Comparison of ENCODE assay signal across 8 cellular contexts in genomic region chr20:58906894-58907293, GRCh38. TPM values are rescaled to one million over a fixed set of nuclear protein-coding genes. Genes with fewer than 3 reads are reported as not detected.
DNase-seq lines count a peak whose midpoint lies in the region; ATAC-seq, FAIRE-seq and TF ChIP-seq lines count a peak whose summit lies in the region.

No MANE protein-coding gene starts in this region.

- 36 to 46% (median 37%) methylated on average over 3 of the region's 3 CpGs for whole genome bisulfite sequencing in adrenal gland, 4 donors
- 97% methylated on average over 3 of the region's 3 CpGs for WGBS in HepG2 (ENCODE audit: low lambda C conversion rate)

- H3K4me1 Mint-ChIP-seq in stimulated activated naive CD8-positive, alpha-beta T cell treated with anti-CD3 and anti-CD28 coated beads, Interleukin-15, Interleukin-2, amounts not matched to agents 100 ng/mL and 50 ng/mL, for 24 hours (ENCODE audit: low read depth), result peaks cover 79% of the 10 kb centered on the region

- H3K4me2 ChIP-seq in HepG2 (ENCODE audit: low read depth, low read length), result no peak overlapping the region

- H3K36me3 Mint-ChIP-seq in stimulated activated naive CD8-positive, alpha-beta T cell treated with anti-CD3 and anti-CD28 coated beads, Interleukin-15, Interleukin-2, amounts not matched to agents 100 ng/mL and 50 ng/mL, for 24 hours (ENCODE audit: low read depth), result peaks cover 92% of the 10 kb centered on the region

- H3K27me3 ChIP-seq in adrenal gland, result no peaks in the 10 kb centered on the region
- no peaks in the 10 kb centered on the region for H3K27me3 ChIP-seq in HepG2 (ENCODE audit: control insufficient read depth in 1 of 2, insufficient read depth in 2 of 2, low read length in 2 of 2)

- CTCF ChIA-PET in HepG2 (lab: Yijun Ruan, JAX; ENCODE audit: low intra/inter-chr PET ratio, low total read pairs), result no interaction called here

- no peaks in the 10 kb centered on the region for H3K9me3 Mint-ChIP-seq in stimulated activated naive CD8-positive, alpha-beta T cell treated with anti-CD3 and anti-CD28 coated beads, Interleukin-15, Interleukin-2, amounts not matched to agents 100 ng/mL and 50 ng/mL, for 24 hours

- BruUV-seq in HepG2 (replicated peaks; lab: Mats Ljungman, UMichigan), result no TSS peak

- TF ChIP-seq RAD21 in HepG2 (CRISPR knock-in tag; IDR thresholded peaks at IDR 0.05), result no peak

- TF ChIP-seq EP300 in HepG2 (IDR thresholded peaks at IDR 0.05; ENCODE audit: low read depth in 2 of 2, low read length in 2 of 2) (no peak), HepG2 (CRISPR knock-in tag; IDR thresholded peaks at IDR 0.05; ENCODE audit: borderline replicate concordance) (no peak)

- intact Hi-C loops in adrenal gland (cut with DNase I) (loop anchor here in 1 of 2 donors (10.0 kb wide), 1 partner anchor 118 kb away; no protein-coding TSS in a partner anchor), HepG2 (cut with micrococcal nuclease; ENCODE audit: unreplicated experiment) (no loop called here)

- H3K79me2 ChIP-seq in HepG2 (ENCODE audit: insufficient read depth, low read length), result peaks cover 12% of the 10 kb centered on the region

- no peak for ATAC-seq in stimulated activated naive CD8-positive, alpha-beta T cell treated with anti-CD3 and anti-CD28 coated beads, Interleukin-15, Interleukin-2, amounts not matched to agents 100 U/mL and 50 U/mL, for 24 hours
- no peak for ATAC-seq in HepG2

- TF ChIP-seq CTCF in adrenal gland (IDR thresholded peaks at IDR 0.05) (no peak), HepG2 (CRISPR knock-in tag; IDR thresholded peaks at IDR 0.05) (no peak)

- H3K27ac Mint-ChIP-seq in stimulated activated naive CD8-positive, alpha-beta T cell treated with anti-CD3 and anti-CD28 coated beads, Interleukin-15, Interleukin-2, amounts not matched to agents 100 ng/mL and 50 ng/mL, for 24 hours, result peak overlapping the region; percentile 83

- POLR2A ChIA-PET in HepG2 (lab: Yijun Ruan, JAX), result no interaction called here

- H3K27ac ChIP-seq in adrenal gland, result peak overlapping the region in 4 of 5 donors; percentile 52 to 80 (median 70)
- H3K27ac ChIP-seq in HepG2 (ENCODE audit: extremely low read length, insufficient read depth, low read length), result no peak overlapping the region

- in situ Hi-C loops in HepG2 (cut with HindIII; ENCODE audit: extremely low pct_ligation_motif_present, low pct_unique_long_range_greater_than_20kb), result no loop called here

- no peaks in the 10 kb centered on the region for H3K27me3 Mint-ChIP-seq in stimulated activated naive CD8-positive, alpha-beta T cell treated with anti-CD3 and anti-CD28 coated beads, Interleukin-15, Interleukin-2, amounts not matched to agents 100 ng/mL and 50 ng/mL, for 24 hours

- H3K4me1 ChIP-seq in adrenal gland (replicated peaks in 1 of 2) (peaks cover 27 to 52% of the 10 kb centered on the region in 2 donors), HepG2 (ENCODE audit: insufficient read depth, low read length) (no peaks in the 10 kb centered on the region)

- peak overlapping the region in 1 of 4 donors; percentile 23 for H3K4me3 ChIP-seq in adrenal gland
- H3K4me3 ChIP-seq in HepG2 (replicated peaks in 1 of 3; ENCODE audit: insufficient read depth in 1 of 3, low read depth in 2 of 3, low read length in 3 of 3), result no peak overlapping the region

- no peak overlapping the region for H2AFZ ChIP-seq in HepG2 (ENCODE audit: low read length)

- H3K9ac ChIP-seq in HepG2 (ENCODE audit: insufficient read depth, low read depth, low read length), result no peak overlapping the region

- no peak for FAIRE-seq in HepG2 (lab: Jason Lieb, UNC)

- H3K4me3 Mint-ChIP-seq in stimulated activated naive CD8-positive, alpha-beta T cell treated with anti-CD3 and anti-CD28 coated beads, Interleukin-15, Interleukin-2, amounts not matched to agents 100 ng/mL and 50 ng/mL, for 24 hours, result peak overlapping the region; percentile 68

- H3K36me3 ChIP-seq in adrenal gland (replicated peaks in 1 of 2) (peaks cover 0 to 81% of the 10 kb centered on the region in 2 donors), HepG2 (replicated peaks in 1 of 2; ENCODE audit: control insufficient read depth in 1 of 2, insufficient read depth in 2 of 2, low read length in 2 of 2) (peaks cover 67 to 91% of the 10 kb centered on the region in 2 experiments)

- TF ChIP-seq POLR2A in adrenal gland (IDR thresholded peaks at IDR 0.05) (no peak), HepG2 (IDR thresholded peaks at IDR 0.05; ENCODE audit: insufficient read depth in 1 of 2, low read depth in 2 of 2, low read length in 2 of 2) (no peak)

- DNase-seq in stimulated activated naive CD8-positive, alpha-beta T cell treated with anti-CD3 and anti-CD28 coated beads, Interleukin-15, Interleukin-2, amounts not matched to agents 100 U/mL and 50 U/mL, for 24 hours, result no peak
- DNase-seq in adrenal gland (peak in 3 of 7 donors; percentile 18 to 50 (median 33)), HepG2 (ENCODE audit: low spot score) (no peak), NCI-H774 (lab: John Stamatoyannopoulos, UW) (no peak), OCI-M1 (lab: John Stamatoyannopoulos, UW) (no peak), NCI-H1092 (lab: John Stamatoyannopoulos, UW) (no peak), activated T-cell treated with anti-CD3 and anti-CD28 coated beads for 4 hours (no peak)

- peaks cover 42% of the 10 kb centered on the region for H4K20me1 ChIP-seq in HepG2 (ENCODE audit: insufficient read depth, low read length)

- H3K9me3 ChIP-seq in adrenal gland (replicated peaks in 1 of 3) (no peaks in the 10 kb centered on the region), HepG2 (ENCODE audit: low read length) (no peaks in the 10 kb centered on the region)

TF ChIP-seq in HepG2, 621 proteins besides CTCF, POLR2A, EP300 and RAD21 (continues in another document):
- no peak for TF ChIP-seq SMARCE1 (IDR thresholded peaks at IDR 0.05; ENCODE audit: borderline replicate concordance)

RNA-seq across cellular contexts. Expression of gene GNAS, which starts 54.4 kb away (rescaled TPM):
- total RNA-seq in adrenal gland, result 1,000 to 10,000 TPM in 7 of 8 donors, 100 to 1,000 TPM in 1; 614 to 1,525 (median 1,042) TPM
- polyA plus RNA-seq in adrenal gland, result 1,000 to 10,000 TPM; 2,293 to 6,333 (median 4,379) TPM
- 382 and 407 TPM in 2 replicates for total RNA-seq in HepG2 (2016; rRNA removed; fragmentation: Illumina TruSeq; extraction: Trizol)
- 604 and 617 TPM in 2 replicates for total RNA-seq in HepG2 (2016; cell fraction: cytosol; rRNA removed; fragmentation: Illumina TruSeq; extraction: Trizol; ENCODE audit: low read depth)
- total RNA-seq in HepG2 (2016; cell fraction: insoluble cytoplasmic fraction; rRNA removed; fragmentation: Illumina TruSeq; extraction: Trizol), result 369 and 397 TPM in 2 replicates
- total RNA-seq in HepG2 (2016; cell fraction: membrane; rRNA removed; fragmentation: Illumina TruSeq; extraction: Trizol), result 887 and 1,010 TPM in 2 replicates
- 281 and 324 TPM in 2 replicates for total RNA-seq in HepG2 (2016; cell fraction: nucleus; rRNA removed; fragmentation: Illumina TruSeq; extraction: Trizol)
- 1,008 and 1,029 TPM in 2 replicates for polyA plus RNA-seq in HepG2 (2011; rRNA removed)
- 1,419 and 1,481 TPM in 2 replicates for polyA plus RNA-seq in HepG2 (2011; cell fraction: cytosol; rRNA removed)
- polyA plus RNA-seq in HepG2 (2011; cell fraction: nucleus; rRNA removed), result 1,285 and 1,363 TPM in 2 replicates
- 1,216 and 1,583 TPM in 2 replicates for polyA plus RNA-seq in HepG2 (2012)
- polyA plus RNA-seq in HepG2 (2016; cell fraction: cytosol; fragmentation: Illumina TruSeq; extraction: Trizol; ENCODE audit: low read depth), result 2,019 and 2,103 TPM in 2 replicates
- 991 and 1,223 TPM in 2 replicates for polyA plus RNA-seq in HepG2 (2016; cell fraction: insoluble cytoplasmic fraction; fragmentation: Illumina TruSeq; extraction: Trizol; ENCODE audit: low read depth)
- 2,245 and 2,285 TPM in 2 replicates for polyA plus RNA-seq in HepG2 (2016; cell fraction: membrane; fragmentation: Illumina TruSeq; extraction: Trizol; ENCODE audit: low read depth)
- 1,096 and 1,140 TPM in 2 replicates for polyA plus RNA-seq in HepG2 (2016; cell fraction: nucleus; fragmentation: Illumina TruSeq; extraction: Trizol; ENCODE audit: insufficient read depth, low read depth)
- 1,501 and 1,552 TPM in 2 replicates for polyA minus RNA-seq in HepG2 (2011; rRNA and poly(A)+ RNA removed; ENCODE audit: low replicate concordance)
- polyA minus RNA-seq in HepG2 (2011; cell fraction: cytosol; rRNA and poly(A)+ RNA removed), result 671 and 731 TPM in 2 replicates
- 391 and 498 TPM in 2 replicates for polyA minus RNA-seq in HepG2 (2011; cell fraction: nucleus; rRNA and poly(A)+ RNA removed)

RNA-seq across cellular contexts. Expression of gene GNAS-AS1, which starts 56.2 kb away (rescaled TPM):
- under 1 TPM in 3 of 8 donors, not detected in 5; 0.11 to 0.61 (median 0.24) TPM for total RNA-seq in adrenal gland
- polyA plus RNA-seq in adrenal gland, result under 1 TPM; 0.09 to 0.72 (median 0.10) TPM
- total RNA-seq in HepG2 (2016; rRNA removed; fragmentation: Illumina TruSeq; extraction: Trizol), result not detected in 2 replicates
- total RNA-seq in HepG2 (2016; cell fraction: cytosol; rRNA removed; fragmentation: Illumina TruSeq; extraction: Trizol; ENCODE audit: low read depth), result not detected in 2 replicates
- not detected in 2 replicates for total RNA-seq in HepG2 (2016; cell fraction: insoluble cytoplasmic fraction; rRNA removed; fragmentation: Illumina TruSeq; extraction: Trizol)
- not detected in 2 replicates for total RNA-seq in HepG2 (2016; cell fraction: membrane; rRNA removed; fragmentation: Illumina TruSeq; extraction: Trizol)
- not detected in 2 replicates for total RNA-seq in HepG2 (2016; cell fraction: nucleus; rRNA removed; fragmentation: Illumina TruSeq; extraction: Trizol)
- not detected in 2 replicates for polyA plus RNA-seq in HepG2 (2011; rRNA removed)
- polyA plus RNA-seq in HepG2 (2011; cell fraction: cytosol; rRNA removed), result not detected in 2 replicates
- polyA plus RNA-seq in HepG2 (2011; cell fraction: nucleus; rRNA removed), result 0.06 and 0.23 TPM in 2 replicates
- polyA plus RNA-seq in HepG2 (2012), result not detected in 2 replicates
- polyA plus RNA-seq in HepG2 (2016; cell fraction: cytosol; fragmentation: Illumina TruSeq; extraction: Trizol; ENCODE audit: low read depth), result not detected in 2 replicates
- not detected in 2 replicates for polyA plus RNA-seq in HepG2 (2016; cell fraction: insoluble cytoplasmic fraction; fragmentation: Illumina TruSeq; extraction: Trizol; ENCODE audit: low read depth)
- not detected in 2 replicates for polyA plus RNA-seq in HepG2 (2016; cell fraction: membrane; fragmentation: Illumina TruSeq; extraction: Trizol; ENCODE audit: low read depth)
- not detected in 2 replicates for polyA plus RNA-seq in HepG2 (2016; cell fraction: nucleus; fragmentation: Illumina TruSeq; extraction: Trizol; ENCODE audit: insufficient read depth, low read depth)
- 0.49 TPM in 1 of 2 replicates, not detected in the other for polyA minus RNA-seq in HepG2 (2011; rRNA and poly(A)+ RNA removed; ENCODE audit: low replicate concordance)
- not detected in 2 replicates for polyA minus RNA-seq in HepG2 (2011; cell fraction: cytosol; rRNA and poly(A)+ RNA removed)
- polyA minus RNA-seq in HepG2 (2011; cell fraction: nucleus; rRNA and poly(A)+ RNA removed), result 0.26 and 0.37 TPM in 2 replicates
